8 cellular contexts compared by ENCODE assay signal in the genomic region with DNA sequence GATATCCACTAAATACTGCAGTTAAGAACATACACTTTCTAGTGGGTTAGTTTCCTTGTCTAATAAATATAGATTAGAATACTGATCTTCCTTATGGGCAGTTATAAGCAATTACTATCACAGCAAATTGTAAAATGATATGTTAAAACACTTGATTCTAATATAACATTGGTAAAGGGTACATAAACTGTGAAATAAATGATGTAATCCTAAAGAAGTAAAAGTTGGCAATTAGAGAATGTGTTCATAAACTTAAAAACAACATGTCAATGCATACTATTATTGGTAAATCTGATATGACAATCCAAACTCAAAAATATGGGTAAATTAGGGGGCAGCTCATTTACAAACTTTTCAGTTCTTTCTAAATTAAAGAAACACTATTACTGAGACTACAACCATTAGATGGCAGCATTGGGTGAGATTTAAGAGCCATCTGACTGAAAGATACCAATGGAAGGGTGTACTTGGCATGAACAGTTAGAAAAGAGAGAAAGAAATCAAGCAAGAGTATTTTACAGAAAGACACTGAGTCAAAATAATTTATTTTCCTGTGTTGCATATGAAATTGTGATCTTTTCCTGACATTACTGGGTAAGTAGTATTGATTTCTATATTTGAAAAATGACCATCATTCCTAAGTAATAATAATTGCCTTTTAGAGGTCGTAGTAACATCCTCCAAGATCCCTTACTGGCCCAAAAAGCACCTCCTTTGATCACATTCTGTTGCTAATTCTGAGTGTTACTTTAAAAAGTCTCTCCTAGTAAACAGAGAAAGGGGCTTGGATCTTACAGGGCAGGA.
DNase-seq lines count a peak whose midpoint lies in the region; ATAC-seq, FAIRE-seq and TF ChIP-seq lines count a peak whose summit lies in the region.

No MANE protein-coding gene starts in this region.

- no peak overlapping the region for H3K14ac ChIP-seq in neuronal stem cell (ENCODE audit: low read length)

- no peak overlapping the region for H3K18ac ChIP-seq in neuronal stem cell (ENCODE audit: low read length)

- H2BK120ac ChIP-seq in neuronal stem cell (ENCODE audit: low read depth, low read length) = no peak overlapping the region

- H4K91ac ChIP-seq in neuronal stem cell (ENCODE audit: low read depth, low read length, poor library complexity) = no peak overlapping the region

- H3K79me1 ChIP-seq in neuronal stem cell (ENCODE audit: low read depth, low read length) = no peaks in the 10 kb centered on the region

- no peak overlapping the region for H3K4ac ChIP-seq in neuronal stem cell (ENCODE audit: low read length)

- peak; percentile 61 for FAIRE-seq in GM12891 (lab: Jason Lieb, UNC)

- peaks cover 4% of the 10 kb centered on the region for H3K4me1 Mint-ChIP-seq in T-helper 17 cell

- H3K9me3 ChIP-seq in T-helper 17 cell (ENCODE audit: control insufficient read depth, low read length, poor library complexity, severe bottlenecking) (no peaks in the 10 kb centered on the region), neuronal stem cell (replicated peaks in 1 of 2; ENCODE audit: control insufficient read depth in 2 of 2, insufficient read depth in 1 of 2, low read depth in 1 of 2, low read length in 2 of 2) (peaks cover 0 to 2% of the 10 kb centered on the region in 2 donors)

- H2BK12ac ChIP-seq in neuronal stem cell (ENCODE audit: low read length) = no peak overlapping the region

- no peak overlapping the region for H2BK5ac ChIP-seq in neuronal stem cell (ENCODE audit: low read length)

- H3K4me1 ChIP-seq in neuronal stem cell (ENCODE audit: control insufficient read depth in 2 of 2, insufficient read depth in 1 of 2, low read depth in 1 of 2, low read length in 2 of 2) = no peaks in the 10 kb centered on the region

- peak; percentile 60 for DNase-seq in AG09309 (ENCODE audit: low read depth)
- peak; percentile 8 for DNase-seq in GM12891 (ENCODE audit: insufficient read length, low spot score)
- DNase-seq in NCI-H1930 (lab: John Stamatoyannopoulos, UW) = peak; percentile 14 to 29
- no peak for DNase-seq in T-helper 17 cell
- DNase-seq in fibroblast of mammary gland (ENCODE audit: low read depth) = peak; percentile 78
- DNase-seq in neuronal stem cell (ENCODE audit: low spot score) = peak; percentile 33
- DNase-seq in omental fat pad (ENCODE audit: low spot score) = no peak

- H4K8ac ChIP-seq in neuronal stem cell (ENCODE audit: low read depth, low read length) = no peak overlapping the region

- no CpG with 5 or more reads among the region's 1 CpG for WGBS in neuronal stem cell (ENCODE audit: extremely low coverage in 2 of 2, insufficient read length in 2 of 2, insufficient replicate concordance in 1 of 2), 2 donors

- no peak overlapping the region for H3K4me2 ChIP-seq in neuronal stem cell (ENCODE audit: insufficient read depth, low read length, poor library complexity, severe bottlenecking)

- H3K36me3 Mint-ChIP-seq in T-helper 17 cell (ENCODE audit: low read depth) = peaks cover 6% of the 10 kb centered on the region

- no peaks in the 10 kb centered on the region for H3K27me3 Mint-ChIP-seq in T-helper 17 cell

- no peak overlapping the region for H3K23ac ChIP-seq in neuronal stem cell (ENCODE audit: low read depth, low read length, poor library complexity)

- H3K27ac Mint-ChIP-seq in T-helper 17 cell = peak overlapping the region; percentile 45

- no peak overlapping the region for H2AK5ac ChIP-seq in neuronal stem cell (ENCODE audit: low read depth, low read length)

- H3K36me3 ChIP-seq in neuronal stem cell (replicated peaks in 1 of 2; ENCODE audit: control insufficient read depth in 2 of 2, insufficient read depth in 2 of 2, low read length in 2 of 2) = peaks cover 17 to 100% of the 10 kb centered on the region in 2 donors

- H3K4me3 ChIP-seq in AG09309 (ENCODE audit: control insufficient read depth, low read depth, low read length) = no peak overlapping the region
- no peak overlapping the region for H3K4me3 ChIP-seq in fibroblast of mammary gland (ENCODE audit: control insufficient read depth, low read depth, low read length)
- no peak overlapping the region for H3K4me3 ChIP-seq in neuronal stem cell (ENCODE audit: low read length in 2 of 2)

- TF ChIP-seq CTCF in AG09309 (IDR thresholded peaks at IDR 0.05; ENCODE audit: control insufficient read depth, insufficient read depth, low read depth, low read length, missing control alignments) (peak; percentile 34), fibroblast of mammary gland (conservative IDR thresholded peaks at IDR 0.05; ENCODE audit: control insufficient read depth, insufficient read depth, low read depth, low read length) (peak; percentile 47), omental fat pad (IDR thresholded peaks at IDR 0.05) (no peak)

- TF ChIP-seq POLR2A in GM12891 (IDR thresholded peaks at IDR 0.05; ENCODE audit: low read depth, low read length) = no peak

- H2AFZ ChIP-seq in neuronal stem cell (ENCODE audit: low read length) = no peak overlapping the region

- H3K4me3 Mint-ChIP-seq in T-helper 17 cell = no peak overlapping the region

- ATAC-seq in T-helper 17 cell (peak; percentile 81), HG02852 (IDR thresholded peaks at IDR 0.05; ENCODE audit: unreplicated experiment) (no peak), omental fat pad (ENCODE audit: low FRiP score) (no peak)

- H3K9ac ChIP-seq in neuronal stem cell (ENCODE audit: low read depth, low read length, poor library complexity) = no peak overlapping the region

- H2BK15ac ChIP-seq in neuronal stem cell (ENCODE audit: low read length) = no peak overlapping the region

- no peaks in the 10 kb centered on the region for H3K27me3 ChIP-seq in neuronal stem cell (ENCODE audit: control insufficient read depth in 3 of 3, insufficient read depth in 3 of 3, low read depth in 1 of 3, low read length in 3 of 3)

- no peak overlapping the region for H3K27ac ChIP-seq in neuronal stem cell (replicated peaks; ENCODE audit: low read length)

TF ChIP-seq in GM12891, 5 proteins besides CTCF, POLR2A, EP300 and RAD21:
- TF ChIP-seq PAX5 (IDR thresholded peaks at IDR 0.05; ENCODE audit: insufficient read depth, low read length, severe bottlenecking) (no peak), POLR2AphosphoS5 (IDR thresholded peaks at IDR 0.05; ENCODE audit: low read depth, low read length) (no peak), SPI1 (IDR thresholded peaks at IDR 0.05; ENCODE audit: low read depth, low read length) (no peak), POU2F2 (IDR thresholded peaks at IDR 0.05; ENCODE audit: low read depth, low read length) (no peak), TAF1 (IDR thresholded peaks at IDR 0.05; ENCODE audit: low read depth, low read length) (no peak)

Comparison
In these comparisons a context has a peak if more than half of its experiments do, and no peak if none do; other contexts are left out.
1. DNase-seq: peak in AG09309 (single experiment), GM12891 (single experiment), NCI-H1930 (2 of 2), fibroblast of mammary gland (single experiment) and neuronal stem cell (single experiment); none in T-helper 17 cell (0 of 3) and omental fat pad (single experiment).
2. CTCF ChIP-seq: peak in AG09309 (single experiment) and fibroblast of mammary gland (single experiment); none in omental fat pad (0 of 3).